Comparison of ENCODE assay signal across 9 cellular contexts in genomic region chr13:51534075-51534817, GRCh38. TPM values are rescaled to one million over a fixed set of nuclear protein-coding genes. Genes with fewer than 3 reads are reported as not detected.
DNase-seq lines count a peak whose midpoint lies in the region; ATAC-seq, FAIRE-seq and TF ChIP-seq lines count a peak whose summit lies in the region.
"Had no signal": no experiment of that assay in that cellular context is flagged by ENCODE, and none has a peak within 500 bp of the region (broad histone marks: within the 10 kb centered on the region; RNA-seq: fewer than 3 reads in every experiment).

No MANE protein-coding gene starts in this region.

- H3K4me3 Mint-ChIP-seq in stimulated activated effector memory CD8-positive, alpha-beta T cell treated with anti-CD3 and anti-CD28 coated beads, Interleukin-12 subunit alpha, Interleukin-12 subunit beta, amount 100 ng/mL, for 72 hours: peak overlapping the region; percentile 34
- H3K4me3 Mint-ChIP-seq in chondrocyte (ENCODE audit: unreplicated experiment): no peak overlapping the region

- no peak for FAIRE-seq in HTR-8/SVneo (lab: Jason Lieb, UNC)
- FAIRE-seq: H54 had no signal

- TF ChIP-seq POLR2A in HCT116 (IDR thresholded peaks at IDR 0.05; ENCODE audit: borderline replicate concordance, extremely low read depth, insufficient read depth, insufficient read length): no peak
- no peak for TF ChIP-seq POLR2A in heart left ventricle (IDR thresholded peaks at IDR 0.05)

- no peak overlapping the region for H3K4me3 ChIP-seq in HCT116 (replicated peaks in 1 of 2; ENCODE audit: low read depth in 1 of 2, low read length in 2 of 2)
- no peak overlapping the region for H3K4me3 ChIP-seq in heart left ventricle
- H3K4me3 ChIP-seq: SJSA1 had no signal

- peaks cover 46% of the 10 kb centered on the region for H3K4me1 Mint-ChIP-seq in stimulated activated effector memory CD8-positive, alpha-beta T cell treated with anti-CD3 and anti-CD28 coated beads, Interleukin-12 subunit alpha, Interleukin-12 subunit beta, amount 100 ng/mL, for 72 hours
- H3K4me1 Mint-ChIP-seq in chondrocyte (ENCODE audit: low read depth): peaks cover 10% of the 10 kb centered on the region

- peak; percentile 55; the same call in 1 of the 2 replicates for ATAC-seq in HCT116
- peak in 2 of 4 donors; percentile 54 to 83 for ATAC-seq in heart left ventricle
- peak; percentile 82 for ATAC-seq in stimulated activated effector memory CD8-positive, alpha-beta T cell treated with anti-CD3 and anti-CD28 coated beads, Interleukin-12 subunit alpha, Interleukin-12 subunit beta, amount 100 ng/mL, for 72 hours

- H3K9me2 ChIP-seq in HCT116 (ENCODE audit: insufficient read depth): no peaks in the 10 kb centered on the region

- 63 to 75% (median 68%) methylated on average over 6 of the region's 6 CpGs for WGBS in heart left ventricle, 4 donors

- DNase-seq in HCT116 (ENCODE audit: low read depth, low spot score) (no peak), heart left ventricle (peak in 4 of 5 donors; percentile 20 to 56 (median 38)), NCI-H2107 (lab: John Stamatoyannopoulos, UW) (no peak), HTR-8/SVneo (ENCODE audit: insufficient read length, low spot score) (no peak), chondrocyte (ENCODE audit: low spot score) (no peak)
- DNase-seq in activated CD4-positive, alpha-beta T cell treated with anti-CD3 and anti-CD28 coated beads for 48 hours: peak; percentile 34
- DNase-seq in stimulated activated effector memory CD8-positive, alpha-beta T cell treated with anti-CD3 and anti-CD28 coated beads, Interleukin-12 subunit alpha, Interleukin-12 subunit beta, amount 100 ng/mL, for 72 hours (ENCODE audit: low spot score in 2 of 2): peak in 1 of 2 donors; percentile 57

- no TSS peak for BruUV-seq in HCT116 (replicated peaks; lab: Mats Ljungman, UMichigan)

- H3K27ac Mint-ChIP-seq in stimulated activated effector memory CD8-positive, alpha-beta T cell treated with anti-CD3 and anti-CD28 coated beads, Interleukin-12 subunit alpha, Interleukin-12 subunit beta, amount 100 ng/mL, for 72 hours: peak overlapping the region; percentile 72
- no peak overlapping the region for H3K27ac Mint-ChIP-seq in chondrocyte (ENCODE audit: unreplicated experiment)

- no peak overlapping the region for H3K4me2 ChIP-seq in HCT116 (ENCODE audit: low read length)

- H3K9me3 ChIP-seq in HCT116 (ENCODE audit: control insufficient read depth in 1 of 2, insufficient read depth in 1 of 2, low read depth in 1 of 2, low read length in 2 of 2) (no peaks in the 10 kb centered on the region), heart left ventricle (peaks cover 0 to 6% (median 0%) of the 10 kb centered on the region in 12 donors)

- H3K27me3 ChIP-seq in HCT116 (ENCODE audit: insufficient read depth, low read length): no peaks in the 10 kb centered on the region
- no peaks in the 10 kb centered on the region for H3K27me3 ChIP-seq in heart left ventricle
- H3K27me3 ChIP-seq: SJSA1 had no signal

- H3K79me2 ChIP-seq in HCT116 (ENCODE audit: insufficient read depth, low read length): no peaks in the 10 kb centered on the region

- H3K9ac ChIP-seq in HCT116 (ENCODE audit: low read length): no peak overlapping the region

- CTCF ChIA-PET in HCT116 (lab: Charles Lee): no interaction called here

- H3K36me3 ChIP-seq in HCT116 (ENCODE audit: control insufficient read depth in 1 of 2, insufficient read depth in 2 of 2, low read length in 2 of 2): no peaks in the 10 kb centered on the region
- no peaks in the 10 kb centered on the region for H3K36me3 ChIP-seq in heart left ventricle
- H3K36me3 ChIP-seq: SJSA1 had no signal

- H2AFZ ChIP-seq in HCT116 (ENCODE audit: low read depth, low read length, poor library complexity, severe bottlenecking): no peak overlapping the region

- POLR2A ChIA-PET in HCT116 (lab: Charles Lee): interaction anchor here (1.4 kb wide), 1 partner anchor 81 kb away, joined by 9 read pairs; the partner anchor contains the start of gene INTS6

- RAD21 ChIA-PET in HCT116 (lab: Charles Lee; ENCODE audit: low non-redundant PET in 1 of 2, low total read pairs in 2 of 2, uncharacterized antibody in 2 of 2, unreplicated experiment in 2 of 2): interaction anchor here in 1 of 2 experiments (0.7 kb wide), 1 partner anchor 93 kb away, joined by 3 read pairs; no protein-coding TSS in a partner anchor

- H3K4me1 ChIP-seq in HCT116 (ENCODE audit: control insufficient read depth in 1 of 2, insufficient read depth in 2 of 2, low read length in 2 of 2) (peaks cover 11 to 18% of the 10 kb centered on the region in 2 experiments; a peak in 3 of 4 replicates), heart left ventricle (peaks cover 0 to 19% (median 0%) of the 10 kb centered on the region in 12 donors)

- TF ChIP-seq CTCF in HCT116 (IDR thresholded peaks at IDR 0.05 in 2 of 3, conservative IDR thresholded peaks at IDR 0.05 in 1 of 3; ENCODE audit: borderline replicate concordance in 1 of 3, insufficient read depth in 1 of 3, low read depth in 2 of 3, low read length in 2 of 3) (no peak), heart left ventricle (IDR thresholded peaks at IDR 0.05) (no peak), chondrocyte (IDR thresholded peaks at IDR 0.05) (no peak)

- no peaks in the 10 kb centered on the region for H3K36me3 Mint-ChIP-seq in stimulated activated effector memory CD8-positive, alpha-beta T cell treated with anti-CD3 and anti-CD28 coated beads, Interleukin-12 subunit alpha, Interleukin-12 subunit beta, amount 100 ng/mL, for 72 hours
- H3K36me3 Mint-ChIP-seq in chondrocyte (ENCODE audit: low read depth): peaks cover 4% of the 10 kb centered on the region

- no peaks in the 10 kb centered on the region for H4K20me1 ChIP-seq in HCT116 (ENCODE audit: insufficient read depth)

- H3K27ac ChIP-seq in HCT116 (ENCODE audit: low read depth, low read length): no peak overlapping the region
- peak overlapping the region in 1 of 12 donors; percentile 67 for H3K27ac ChIP-seq in heart left ventricle
- H3K27ac ChIP-seq: SJSA1 had no signal

- no peaks in the 10 kb centered on the region for H3K27me3 Mint-ChIP-seq in chondrocyte (ENCODE audit: low read depth)

- intact Hi-C loops in HCT116 (cut with micrococcal nuclease) (no loop called here), heart left ventricle (cut with DNase I) (no loop called here)

- no peak for TF ChIP-seq RAD21 in HCT116 (IDR thresholded peaks at IDR 0.05; ENCODE audit: low read depth)

- H3K9me3 Mint-ChIP-seq in stimulated activated effector memory CD8-positive, alpha-beta T cell treated with anti-CD3 and anti-CD28 coated beads, Interleukin-12 subunit alpha, Interleukin-12 subunit beta, amount 100 ng/mL, for 72 hours: no peaks in the 10 kb centered on the region
- peaks cover 14% of the 10 kb centered on the region for H3K9me3 Mint-ChIP-seq in chondrocyte (ENCODE audit: low read depth)

TF ChIP-seq in HCT116, 20 proteins besides CTCF, POLR2A, EP300 and RAD21:
- TF ChIP-seq ELF1 (IDR thresholded peaks at IDR 0.05; ENCODE audit: borderline replicate concordance, low read depth): 0 out of 2 replicates have a peak, but pooled peaks have one; percentile 19
- TF ChIP-seq YY1 (IDR thresholded peaks at IDR 0.05; ENCODE audit: extremely low read depth, insufficient replicate concordance, low read depth, low read length): no peak

RNA-seq across cellular contexts. Expression of gene WDFY2, which starts 50.0 kb away (rescaled TPM):
- 6.1 TPM for total RNA-seq in HCT116 (2021; ENCODE audit: unreplicated experiment)
- 2.4 and 2.6 TPM in 2 replicates for polyA plus RNA-seq in HCT116 (2012)
- total RNA-seq in heart left ventricle: 10 to 100 TPM in 1 of 9 donors, 1 to 10 TPM in 8; 3.9 to 12.6 (median 7.4) TPM
- polyA plus RNA-seq in heart left ventricle: 1 to 10 TPM; 2.0 to 4.9 TPM
- total RNA-seq in chondrocyte: 3.9 to 5.7 TPM (median 4.0 TPM) in 3 replicates

Comparison
In these comparisons a context has a peak if more than half of its experiments do, and no peak if none do; other contexts are left out.
1. DNase-seq: peak in activated CD4-positive, alpha-beta T cell treated with anti-CD3 and anti-CD28 coated beads for 48 hours (single experiment) and heart left ventricle (4 of 5); none in HCT116 (single experiment), NCI-H2107 (single experiment), HTR-8/SVneo (single experiment) and chondrocyte (single experiment).